ENCODE assay signal across 9 cellular contexts in the genomic region with DNA sequence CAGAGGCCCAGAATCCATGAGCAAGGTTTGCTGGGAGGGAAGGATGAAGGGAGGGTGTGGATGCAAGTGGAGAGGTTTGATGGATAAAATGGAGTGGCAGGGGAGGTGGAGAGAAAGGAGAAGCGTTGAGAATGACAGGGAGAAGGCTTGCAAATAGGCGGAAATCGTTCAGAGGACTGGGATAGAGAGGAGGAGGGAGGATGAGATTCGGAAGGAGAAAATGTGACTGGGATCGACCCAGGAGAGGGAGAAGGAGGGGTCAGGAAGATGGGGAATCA. TPM values are rescaled to one million over a fixed set of nuclear protein-coding genes. Genes with fewer than 3 reads are reported as not detected.
A peak's percentile ranks its signal among the peaks of the same experiment; 100 is the strongest.
DNase-seq lines count a peak whose midpoint lies in the region; TF ChIP-seq lines count a peak whose summit lies in the region.
"Had no signal": no experiment of that assay in that cellular context is flagged by ENCODE, and none has a peak within 500 bp of the region (broad histone marks: within the 10 kb centered on the region; RNA-seq: fewer than 3 reads in every experiment).

No MANE protein-coding gene starts in this region.

- H3K27ac ChIP-seq in rectal smooth muscle tissue (ENCODE audit: low read depth, low read length) (no peak overlapping the region), substantia nigra (ENCODE audit: low read depth, low read length, poor library complexity, severe bottlenecking) (no peak overlapping the region)

- no peak overlapping the region for H3K9ac ChIP-seq in rectal smooth muscle tissue (ENCODE audit: low read length)

- no peak for TF ChIP-seq CTCF in foreskin fibroblast (IDR thresholded peaks at IDR 0.05; ENCODE audit: low read depth, low read length)

- peaks cover 7% of the 10 kb centered on the region for H3K27me3 ChIP-seq in rectal smooth muscle tissue (ENCODE audit: control insufficient read depth, insufficient read depth, low read length)

- DNase-seq in G401 (ENCODE audit: low spot score), result peak; percentile 34
- DNase-seq in RPMI8226, result peak; percentile 2
- no peak for DNase-seq in foreskin fibroblast
- DNase-seq in activated gamma-delta T cell treated with Interleukin-2 at 50 U/mL for 16 hours, result no peak
- no peak for DNase-seq in substantia nigra (lab: John Stamatoyannopoulos, UW)
- no peak for DNase-seq in activated CD8-positive, alpha-beta memory T cell treated with anti-CD3 and anti-CD28 coated beads, Interleukin-2, amount 50 U/mL, for 4 hours
- no peak for DNase-seq in NCI-H1694 treated with DMSO at 0.1 percent for 48 hours (lab: John Stamatoyannopoulos, UW)
- DNase-seq: activated CD4-positive, alpha-beta T cell treated with anti-CD3 and anti-CD28 coated beads, Interleukin-2, amount 10 ng/mL, durations not matched to agents 7 days and 5 days had no signal

- H3K36me3 ChIP-seq in rectal smooth muscle tissue (ENCODE audit: control insufficient read depth, insufficient read depth, low read length), result no peaks in the 10 kb centered on the region

- in situ Hi-C loops in G401 (cut with HindIII; ENCODE audit: low sequenced_read_pairs), result no loop called here

- H3K4me3 ChIP-seq in foreskin fibroblast (ENCODE audit: low read depth in 1 of 2, low read length in 2 of 2) (peak overlapping the region; percentile 28), rectal smooth muscle tissue (ENCODE audit: low read length) (peak overlapping the region; percentile 64)

- H3K4me1 ChIP-seq in rectal smooth muscle tissue (ENCODE audit: control insufficient read depth, insufficient read depth, low read length), result peaks cover 2% of the 10 kb centered on the region

RNA-seq across cellular contexts. Expression of a gene that starts 0.4 kb away (rescaled TPM):
- total RNA-seq in G401 (2014; rRNA removed; shearing (Covaris generic)), result not detected in 2 replicates
- total RNA-seq: activated CD4-positive, alpha-beta T cell treated with anti-CD3 and anti-CD28 coated beads, Interleukin-2, amount 10 ng/mL, durations not matched to agents 7 days and 5 days had no signal

Comparison
In these comparisons a context has a peak if more than half of its experiments do, and no peak if none do; other contexts are left out.
1. DNase-seq: peak in G401 (single experiment) and RPMI8226 (single experiment); none in foreskin fibroblast (0 of 2), activated gamma-delta T cell treated with Interleukin-2 at 50 U/mL for 16 hours (single experiment), substantia nigra (0 of 49), activated CD8-positive, alpha-beta memory T cell treated with anti-CD3 and anti-CD28 coated beads, Interleukin-2, amount 50 U/mL, for 4 hours (single experiment) and NCI-H1694 treated with DMSO at 0.1 percent for 48 hours (single experiment).